In the genomic region with DNA sequence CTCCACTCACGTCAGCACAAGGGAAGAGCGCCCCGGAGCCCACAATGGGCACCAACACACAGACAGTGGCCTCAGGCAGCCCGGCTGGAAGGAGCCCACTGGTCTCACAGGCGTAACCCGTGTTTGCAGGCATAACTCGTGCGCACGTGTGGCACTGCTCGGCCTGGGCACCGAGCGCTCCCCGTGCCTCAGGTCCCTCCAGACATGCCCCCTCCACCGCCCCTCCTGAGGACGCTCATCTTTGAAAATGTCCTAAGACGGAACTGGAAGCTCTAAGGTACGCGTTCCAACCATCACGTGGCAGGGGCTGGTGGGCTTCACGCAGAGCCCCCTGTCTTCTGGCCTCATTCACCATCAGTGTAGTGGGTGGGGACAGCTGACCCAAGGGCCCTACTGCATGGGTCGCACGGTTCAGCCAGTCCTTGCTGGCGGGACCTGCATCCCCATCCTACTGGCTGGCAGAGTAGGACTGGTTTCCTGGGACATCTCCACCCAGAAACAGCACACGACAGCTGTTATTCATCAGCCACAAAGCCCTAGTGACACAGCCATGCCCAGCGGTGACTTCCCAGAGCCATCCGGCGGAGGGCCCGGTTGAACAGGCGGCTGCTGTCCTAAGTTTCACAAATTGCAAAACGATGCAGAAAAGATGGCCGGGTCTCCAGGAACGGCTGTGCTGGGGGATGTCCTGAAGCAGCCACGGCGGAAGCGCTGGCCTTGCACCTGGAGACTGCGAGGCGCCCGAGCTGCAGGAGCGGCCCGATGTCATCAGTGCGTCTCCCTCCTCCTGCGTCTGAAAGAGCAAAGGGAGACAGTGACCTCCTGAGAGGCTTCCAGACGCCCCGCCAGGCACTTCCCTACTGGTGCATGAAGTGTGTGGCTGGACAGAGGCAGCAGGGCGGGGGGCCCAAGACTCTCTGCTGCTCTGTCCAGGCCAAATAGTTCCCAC, we compare ENCODE assay signal across 23 cellular contexts. TPM values are rescaled to one million over a fixed set of nuclear protein-coding genes. Genes with fewer than 3 reads are reported as not detected.
DNase-seq lines count a peak whose midpoint lies in the region; ATAC-seq and TF ChIP-seq lines count a peak whose summit lies in the region.
"Had no signal": no experiment of that assay in that cellular context is flagged by ENCODE, and none has a peak within 500 bp of the region (broad histone marks: within the 10 kb centered on the region; RNA-seq: fewer than 3 reads in every experiment).

No MANE protein-coding gene starts in this region.

- no peaks in the 10 kb centered on the region for H3K9me3 Mint-ChIP-seq in GM23338
- H3K9me3 Mint-ChIP-seq in osteocyte (ENCODE audit: unreplicated experiment) = no peaks in the 10 kb centered on the region
- H3K9me3 Mint-ChIP-seq: WTC11 had no signal

- WGBS in esophagus squamous epithelium, 2 donors = 73 to 93% methylated on average over 18 to 19 of the region's 45 CpGs

- H3K36me3 ChIP-seq in GM23338 (ENCODE audit: insufficient read depth) = no peaks in the 10 kb centered on the region
- no peaks in the 10 kb centered on the region for H3K36me3 ChIP-seq in esophagus squamous epithelium
- H3K36me3 ChIP-seq: BLaER1, cardiac muscle cell, lower lobe of right lung, neutrophil had no signal

- H3K4me3 ChIP-seq in GM23338 (no peak overlapping the region), esophagus squamous epithelium (no peak overlapping the region)
- H3K4me3 ChIP-seq: BLaER1, cardiac muscle cell, dorsolateral prefrontal cortex, lower lobe of right lung had no signal

- H3K4me1 Mint-ChIP-seq in GM23338 (0 out of 3 replicates have a peak, but pooled peaks cover 3% of the 10 kb centered on the region), osteocyte (ENCODE audit: unreplicated experiment) (peaks cover 22% of the 10 kb centered on the region)
- H3K4me1 Mint-ChIP-seq: WTC11 had no signal

- TF ChIP-seq POLR2A in esophagus squamous epithelium (IDR thresholded peaks at IDR 0.05) = no peak

- H3K4me1 ChIP-seq in GM23338 (ENCODE audit: insufficient read depth) (no peaks in the 10 kb centered on the region), esophagus squamous epithelium (peaks cover 0 to 34% (median 7%) of the 10 kb centered on the region in 3 donors)
- H3K4me1 ChIP-seq: Caco-2, lower lobe of right lung had no signal

- H4K20me1 ChIP-seq in GM23338 (replicated peaks; ENCODE audit: insufficient read depth) = no peaks in the 10 kb centered on the region
- H4K20me1 ChIP-seq: BLaER1 had no signal

- DNase-seq in GM23338 (ENCODE audit: low spot score) (no peak), RWPE1 (ENCODE audit: low spot score) (no peak), esophagus squamous epithelium (lab: John Stamatoyannopoulos, UW) (no peak), osteocyte (ENCODE audit: extremely low spot score, unreplicated experiment) (peak; percentile 67), NCI-H345 treated with DMSO at 0.1 percent for 48 hours (lab: John Stamatoyannopoulos, UW; ENCODE audit: unreplicated experiment) (no peak), NCI-H1930 (lab: John Stamatoyannopoulos, UW) (no peak), medulla oblongata (ENCODE audit: extremely low spot score) (no peak)
- DNase-seq in activated T-cell treated with anti-CD3 and anti-CD28 coated beads, Interleukin-2, amount 50 U/mL, for 1 hour = no peak
- DNase-seq: ACHN; activated CD4-positive, alpha-beta T cell treated with anti-CD3 and anti-CD28 coated beads, Interleukin-2, amount 50 U/mL, for 48 hours; activated naive CD4-positive, alpha-beta T cell treated with Interleukin-2 at 50 U/mL for 16 hours; Caco-2; foreskin fibroblast; lower lobe of right lung; NCI-H1417 treated with DMSO at 0.1 percent for 48 hours; NCI-H524; T1000 had no signal

- 0 out of 2 replicates have a peak overlapping the region, but pooled peaks have one; percentile 3 for H2AFZ ChIP-seq in GM23338

- H3K27ac ChIP-seq in GM23338 (ENCODE audit: low read depth) = no peak overlapping the region
- peak overlapping the region; percentile 90 for H3K27ac ChIP-seq in RWPE1
- H3K27ac ChIP-seq in esophagus squamous epithelium = peak overlapping the region; percentile 65 to 83 (median 68)
- H3K27ac ChIP-seq: BLaER1, cardiac muscle cell, HL-60, lower lobe of right lung, neutrophil had no signal

- H3K4me3 Mint-ChIP-seq in GM23338 = no peak overlapping the region
- no peak overlapping the region for H3K4me3 Mint-ChIP-seq in osteocyte (ENCODE audit: unreplicated experiment)
- H3K4me3 Mint-ChIP-seq: WTC11 had no signal

- no peak for ATAC-seq in GM23338

- POLR2A ChIA-PET in RWPE1 (lab: Yijun Ruan, JAX; ENCODE audit: low non-redundant PET) = no interaction called here

- no peaks in the 10 kb centered on the region for H3K9me3 ChIP-seq in esophagus squamous epithelium
- H3K9me3 ChIP-seq: BLaER1, Caco-2, lower lobe of right lung, neutrophil had no signal

- H3K27me3 Mint-ChIP-seq in GM23338 (ENCODE audit: insufficient read depth, low read depth, poor library complexity) (peaks cover 2% of the 10 kb centered on the region), osteocyte (ENCODE audit: unreplicated experiment) (no peaks in the 10 kb centered on the region)

- no peak overlapping the region for H3K27ac Mint-ChIP-seq in GM23338
- no peak overlapping the region for H3K27ac Mint-ChIP-seq in osteocyte (ENCODE audit: unreplicated experiment)

- TF ChIP-seq CTCF in GM23338 (conservative IDR thresholded peaks at IDR 0.05; ENCODE audit: low read depth in 2 of 2) (no peak), RWPE1 (conservative IDR thresholded peaks at IDR 0.05; ENCODE audit: low read depth) (no peak), esophagus squamous epithelium (IDR thresholded peaks at IDR 0.05) (no peak), osteocyte (IDR thresholded peaks at IDR 0.05) (no peak)

- intact Hi-C loops in esophagus squamous epithelium (cut with DNase I) = no loop called here

- H3K79me2 ChIP-seq in GM23338 (replicated peaks; ENCODE audit: insufficient read depth) = no peaks in the 10 kb centered on the region

- no peaks in the 10 kb centered on the region for H3K27me3 ChIP-seq in GM23338 (ENCODE audit: insufficient read depth)
- H3K27me3 ChIP-seq in esophagus squamous epithelium = no peaks in the 10 kb centered on the region
- H3K27me3 ChIP-seq: BLaER1, cardiac muscle cell, dorsolateral prefrontal cortex, neutrophil had no signal

- H3K9me2 ChIP-seq in GM23338 (ENCODE audit: insufficient read depth) = no peaks in the 10 kb centered on the region

- CTCF ChIA-PET in RWPE1 (lab: Yijun Ruan, JAX) = interaction anchor here (0.6 to 0.7 kb wide), 2 partner anchors 12 to 362 kb away, joined by 3 to 5 read pairs; no protein-coding TSS in a partner anchor

- H3K36me3 Mint-ChIP-seq in GM23338 (ENCODE audit: low read depth) (no peaks in the 10 kb centered on the region), osteocyte (ENCODE audit: unreplicated experiment) (no peaks in the 10 kb centered on the region)
- H3K36me3 Mint-ChIP-seq: WTC11 had no signal

- no peak overlapping the region for H3K4me2 ChIP-seq in GM23338
- H3K4me2 ChIP-seq: BLaER1 had no signal

- no peaks in the 10 kb centered on the region for H3F3A ChIP-seq in GM23338 (replicated peaks; ENCODE audit: low read depth)

RNA-seq across cellular contexts. Expression of a gene that starts 44.4 kb away (rescaled TPM):
- total RNA-seq in GM23338 (2014; rRNA removed; shearing (Covaris generic)) = 70.2 and 96.8 TPM in 2 replicates
- 59.3 and 65.3 TPM in 2 replicates for polyA plus RNA-seq in GM23338 (2016; fragmentation: Nextera tagmentation; extraction: Ambion mirVana)
- total RNA-seq in esophagus squamous epithelium (100 to 1,000 TPM in 1 of 4 donors, 10 to 100 TPM in 3; 39.5 to 122 (median 80.8) TPM), osteocyte (183 and 204 TPM in 2 replicates)
